In genomic region chr2:64638502-64639120, GRCh38 we compare ENCODE assay signal across 16 cellular contexts. TPM values are rescaled to one million over a fixed set of nuclear protein-coding genes. Genes with fewer than 3 reads are reported as not detected.
A peak's percentile ranks its signal among the peaks of the same experiment; 100 is the strongest.
DNase-seq lines count a peak whose midpoint lies in the region; ATAC-seq, FAIRE-seq and TF ChIP-seq lines count a peak whose summit lies in the region.
"Had no signal": no experiment of that assay in that cellular context is flagged by ENCODE, and none has a peak within 500 bp of the region (broad histone marks: within the 10 kb centered on the region; RNA-seq: fewer than 3 reads in every experiment).

No MANE protein-coding gene starts in this region.

- peaks cover 73% of the 10 kb centered on the region for H3K4me1 Mint-ChIP-seq in activated CD4-positive, alpha-beta T cell treated with anti-CD3 and anti-CD28 coated beads for 36 hours
- H3K4me1 Mint-ChIP-seq in activated CD4-positive, alpha-beta T cell treated with anti-CD3 and anti-CD28 coated beads, Interleukin-2, amount 10 ng/mL, durations not matched to agents 7 days and 5 days, result peaks cover 66% of the 10 kb centered on the region

- intact Hi-C loops in activated CD4-positive, alpha-beta T cell treated with anti-CD3 and anti-CD28 coated beads for 36 hours (cut with DNase I, micrococcal nuclease), result no loop called here
- intact Hi-C loops in adrenal gland (cut with DNase I), result no loop called here

- peak; percentile 43 for FAIRE-seq in RCC 7860 (lab: Jason Lieb, UNC)
- FAIRE-seq: A204.1 had no signal

- DNase-seq in activated CD4-positive, alpha-beta T cell treated with anti-CD3 and anti-CD28 coated beads for 36 hours, result no peak
- DNase-seq in activated CD4-positive, alpha-beta T cell treated with anti-CD3 and anti-CD28 coated beads, Interleukin-2, amount 10 ng/mL, durations not matched to agents 7 days and 5 days, result no peak
- DNase-seq in RCC 7860 (ENCODE audit: low spot score), result no peak
- DNase-seq in epithelial cell of prostate (ENCODE audit: low read depth, low spot score), result no peak
- no peak for DNase-seq in activated effector memory CD4-positive, alpha-beta T cell treated with Interleukin-2 at 50 U/mL for 16 hours
- DNase-seq in KG1 (lab: John Stamatoyannopoulos, UW), result no peak
- DNase-seq in adrenal gland, result no peak
- DNase-seq: activated CD4-positive, alpha-beta T cell treated with anti-CD3 and anti-CD28 coated beads for 48 hours; Calu3; central memory CD4-positive, alpha-beta T cell; left ventricle myocardium superior; NCI-H1105 treated with DMSO at 0.1 percent for 48 hours; NCI-H226; nucleus accumbens had no signal

- H3K4me1 ChIP-seq in adrenal gland (replicated peaks in 1 of 2), result peaks cover 17 to 53% of the 10 kb centered on the region in 2 donors

- H3K9me3 ChIP-seq in adrenal gland (replicated peaks in 1 of 3), result no peaks in the 10 kb centered on the region

- POLR2A ChIA-PET in activated CD4-positive, alpha-beta T cell treated with anti-CD3 and anti-CD28 coated beads for 36 hours (lab: Charles Lee), result no interaction called here
- POLR2A ChIA-PET in activated CD4-positive, alpha-beta T cell treated with anti-CD3 and anti-CD28 coated beads, Interleukin-2, amount 10 ng/mL, durations not matched to agents 7 days and 5 days (lab: Charles Lee), result interaction anchor here (0.6 kb wide), 2 partner anchors 110 to 111 kb away, joined by 3 to 6 read pairs; no protein-coding TSS in a partner anchor

- H3K9me3 Mint-ChIP-seq in activated CD4-positive, alpha-beta T cell treated with anti-CD3 and anti-CD28 coated beads for 36 hours (ENCODE audit: low read depth), result no peaks in the 10 kb centered on the region
- H3K9me3 Mint-ChIP-seq in activated CD4-positive, alpha-beta T cell treated with anti-CD3 and anti-CD28 coated beads, Interleukin-2, amount 10 ng/mL, durations not matched to agents 7 days and 5 days, result no peaks in the 10 kb centered on the region

- no peaks in the 10 kb centered on the region for H3K27me3 Mint-ChIP-seq in activated CD4-positive, alpha-beta T cell treated with anti-CD3 and anti-CD28 coated beads for 36 hours
- H3K27me3 Mint-ChIP-seq in activated CD4-positive, alpha-beta T cell treated with anti-CD3 and anti-CD28 coated beads, Interleukin-2, amount 10 ng/mL, durations not matched to agents 7 days and 5 days, result no peaks in the 10 kb centered on the region

- H3K27ac ChIP-seq in epithelial cell of prostate (peak overlapping the region; percentile 79), skin epidermis (peak overlapping the region in 14 of 21 experiments; percentile 7 to 79 (median 45)), adrenal gland (peak overlapping the region in 1 of 5 donors; percentile 24)

- 75 to 86% (median 79%) methylated on average over 4 of the region's 4 CpGs for WGBS in adrenal gland, 4 donors

- ATAC-seq in activated CD4-positive, alpha-beta T cell treated with anti-CD3 and anti-CD28 coated beads for 36 hours, result no peak
- ATAC-seq: left ventricle myocardium superior had no signal

- CTCF ChIA-PET in activated CD4-positive, alpha-beta T cell treated with anti-CD3 and anti-CD28 coated beads for 36 hours (lab: Charles Lee), result interaction anchor here (0.9 to 3.2 kb wide), 7 partner anchors 13 to 220 kb away, joined by 3 to 19 read pairs (median 3); no protein-coding TSS in a partner anchor
- CTCF ChIA-PET in activated CD4-positive, alpha-beta T cell treated with anti-CD3 and anti-CD28 coated beads, Interleukin-2, amount 10 ng/mL, durations not matched to agents 7 days and 5 days (lab: Charles Lee), result interaction anchor here (1.1 to 3.3 kb wide), 2 partner anchors 8 to 147 kb away, joined by 3 to 8 read pairs; no protein-coding TSS in a partner anchor

- no peak for TF ChIP-seq POLR2A in adrenal gland (IDR thresholded peaks at IDR 0.05)

- peak overlapping the region; percentile 78 for H3K27ac Mint-ChIP-seq in activated CD4-positive, alpha-beta T cell treated with anti-CD3 and anti-CD28 coated beads for 36 hours
- H3K27ac Mint-ChIP-seq in activated CD4-positive, alpha-beta T cell treated with anti-CD3 and anti-CD28 coated beads, Interleukin-2, amount 10 ng/mL, durations not matched to agents 7 days and 5 days, result no peak overlapping the region

- H3K36me3 Mint-ChIP-seq in activated CD4-positive, alpha-beta T cell treated with anti-CD3 and anti-CD28 coated beads for 36 hours (ENCODE audit: low read depth), result peaks cover 23% of the 10 kb centered on the region
- peaks cover 29% of the 10 kb centered on the region for H3K36me3 Mint-ChIP-seq in activated CD4-positive, alpha-beta T cell treated with anti-CD3 and anti-CD28 coated beads, Interleukin-2, amount 10 ng/mL, durations not matched to agents 7 days and 5 days (ENCODE audit: low read depth)

- no peak for TF ChIP-seq CTCF in adrenal gland (IDR thresholded peaks at IDR 0.05)

- H3K36me3 ChIP-seq in adrenal gland (replicated peaks in 1 of 2), result peaks cover 0 to 11% of the 10 kb centered on the region in 2 donors

- H3K4me3 Mint-ChIP-seq in activated CD4-positive, alpha-beta T cell treated with anti-CD3 and anti-CD28 coated beads for 36 hours, result peak overlapping the region; percentile 4
- H3K4me3 Mint-ChIP-seq in activated CD4-positive, alpha-beta T cell treated with anti-CD3 and anti-CD28 coated beads, Interleukin-2, amount 10 ng/mL, durations not matched to agents 7 days and 5 days, result no peak overlapping the region

- no peak overlapping the region for H3K4me3 ChIP-seq in skin epidermis
- no peak overlapping the region for H3K4me3 ChIP-seq in adrenal gland

- no peaks in the 10 kb centered on the region for H3K27me3 ChIP-seq in adrenal gland

RNA-seq across cellular contexts. Expression of gene SERTAD2, which starts 15.1 kb away (rescaled TPM):
- total RNA-seq in activated CD4-positive, alpha-beta T cell treated with anti-CD3 and anti-CD28 coated beads for 36 hours, result 10 to 100 TPM; 14.5 to 14.9 TPM
- 10 to 100 TPM; 16.9 to 18.7 TPM for total RNA-seq in activated CD4-positive, alpha-beta T cell treated with anti-CD3 and anti-CD28 coated beads, Interleukin-2, amount 10 ng/mL, durations not matched to agents 7 days and 5 days
- total RNA-seq in adrenal gland, result 10 to 100 TPM in 6 of 8 donors, 1 to 10 TPM in 2; 6.5 to 15.8 (median 13.0) TPM
- 10 to 100 TPM in 1 of 3 donors, 1 to 10 TPM in 2; 5.1 to 18.3 (median 9.5) TPM for polyA plus RNA-seq in adrenal gland
